ENCODE assay signal across 10 cellular contexts in the genomic region with DNA sequence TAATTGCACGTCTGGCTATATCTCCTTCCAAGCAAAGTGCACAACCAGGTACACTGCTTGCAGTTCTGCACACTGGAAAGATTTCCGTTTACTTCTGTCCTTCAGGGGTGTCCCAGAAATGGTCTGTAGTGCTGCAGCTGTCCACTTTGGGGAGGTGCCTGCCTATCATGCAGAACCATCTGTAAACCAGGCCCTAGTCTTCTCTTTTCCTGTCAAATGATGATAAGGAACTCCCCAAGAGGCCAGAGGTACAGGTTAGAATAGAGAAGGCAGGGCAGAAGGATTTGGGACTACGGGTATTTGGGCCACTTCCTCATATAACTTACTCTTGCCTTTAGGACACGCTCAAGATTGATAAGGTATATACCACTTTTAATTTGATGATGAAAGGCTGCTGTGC.
"Had no signal": no experiment of that assay in that cellular context is flagged by ENCODE, and none has a peak within 500 bp of the region (broad histone marks: within the 10 kb centered on the region; RNA-seq: fewer than 3 reads in every experiment).

No MANE protein-coding gene starts in this region.

- H3K9me3 ChIP-seq: HAP-1 had no signal

- ATAC-seq: HCT116, HepG2 had no signal

- H3K36me3 Mint-ChIP-seq: IgD-negative memory B cell had no signal

- H3K4me3 Mint-ChIP-seq: HFFc6, IgD-negative memory B cell had no signal

- H3K4me1 Mint-ChIP-seq: IgD-negative memory B cell had no signal

- H3K9ac ChIP-seq: GM23248 had no signal

- H3K4me1 ChIP-seq: HAP-1 had no signal

- H2AFZ ChIP-seq: GM23248 had no signal

- H3K27ac ChIP-seq: GM23248, HL-60 had no signal

- H3K36me3 ChIP-seq: HAP-1 had no signal

- FAIRE-seq: HepG2 had no signal

- DNase-seq: GM23248, GOT3, H7, HFFc6, KG1 had no signal

- H3K27me3 Mint-ChIP-seq: IgD-negative memory B cell had no signal

- H3K4me3 ChIP-seq: GM23248, HAP-1 had no signal

- H3K27ac Mint-ChIP-seq: HFFc6, IgD-negative memory B cell had no signal
